Comparison of ENCODE assay signal across 15 cellular contexts in genomic region chr4:42460043-42460442, GRCh38.
DNase-seq lines count a peak whose midpoint lies in the region; ATAC-seq lines count a peak whose summit lies in the region.
"Had no signal": no experiment of that assay in that cellular context is flagged by ENCODE, and none has a peak within 500 bp of the region (broad histone marks: within the 10 kb centered on the region; RNA-seq: fewer than 3 reads in every experiment).

No MANE protein-coding gene starts in this region.

- no peak for DNase-seq in NCI-H1092 (lab: John Stamatoyannopoulos, UW)
- no peak for DNase-seq in activated naive CD4-positive, alpha-beta T cell (lab: John Stamatoyannopoulos, UW)
- DNase-seq in HT-29 (ENCODE audit: low spot score), result no peak
- no peak for DNase-seq in NCI-H2196 (lab: John Stamatoyannopoulos, UW; ENCODE audit: unreplicated experiment)
- DNase-seq: AML-193, head of caudate nucleus, IMR-90, midbrain, NCI-H2171, SHP77 treated with DMSO at 0.1 percent for 48 hours had no signal

- peak; percentile 98 for ATAC-seq in GM18499 (IDR thresholded peaks at IDR 0.05; ENCODE audit: insufficient read depth, unreplicated experiment)
- peak; percentile 99 for ATAC-seq in GM19455 (IDR thresholded peaks at IDR 0.05; ENCODE audit: unreplicated experiment)
- peak; percentile 100 for ATAC-seq in HG02885 (IDR thresholded peaks at IDR 0.05; ENCODE audit: poor library complexity, unreplicated experiment)
- peak; percentile 96 for ATAC-seq in HG03571 (IDR thresholded peaks at IDR 0.05; ENCODE audit: unreplicated experiment)
- ATAC-seq: sciatic nerve had no signal
